In genomic region chr17:81039854-81040758, GRCh38 we compare ENCODE assay signal across 9 cellular contexts. TPM values are rescaled to one million over a fixed set of nuclear protein-coding genes. Genes with fewer than 3 reads are reported as not detected.
DNase-seq lines count a peak whose midpoint lies in the region; ATAC-seq, FAIRE-seq and TF ChIP-seq lines count a peak whose summit lies in the region.
"Had no signal": no experiment of that assay in that cellular context is flagged by ENCODE, and none has a peak within 500 bp of the region (broad histone marks: within the 10 kb centered on the region; RNA-seq: fewer than 3 reads in every experiment).

No MANE protein-coding gene starts in this region.

- no peak for TF ChIP-seq EP300 in HepG2 (IDR thresholded peaks at IDR 0.05; ENCODE audit: low read depth in 2 of 2, low read length in 2 of 2)
- no peak for TF ChIP-seq EP300 in HepG2 (CRISPR knock-in tag; IDR thresholded peaks at IDR 0.05; ENCODE audit: borderline replicate concordance)

- TF ChIP-seq POLR2A in HepG2 (IDR thresholded peaks at IDR 0.05; ENCODE audit: insufficient read depth in 1 of 2, low read depth in 2 of 2, low read length in 2 of 2), result no peak
- no peak for TF ChIP-seq POLR2A in right lobe of liver (IDR thresholded peaks at IDR 0.05)
- no peak for TF ChIP-seq POLR2A in vagina (IDR thresholded peaks at IDR 0.05)

- in situ Hi-C loops in HepG2 (cut with HindIII; ENCODE audit: extremely low pct_ligation_motif_present, low pct_unique_long_range_greater_than_20kb), result loop anchor here (5.0 kb wide), 1 partner anchor 42 kb away; no protein-coding TSS in a partner anchor

- H3K27ac ChIP-seq in HepG2 (ENCODE audit: extremely low read length, insufficient read depth, low read length) (no peak overlapping the region), right lobe of liver (no peak overlapping the region), WERI-Rb-1 (peak overlapping the region; percentile 0; the same call in 1 of the 2 replicates), keratinocyte (ENCODE audit: control insufficient read depth, insufficient read depth, low read length) (peak overlapping the region; percentile 72), vagina (peak overlapping the region; percentile 23)
- H3K27ac ChIP-seq: neutrophil had no signal

- peaks cover 7% of the 10 kb centered on the region for H3K4me1 Mint-ChIP-seq in activated CD8-positive, alpha-beta T cell treated with anti-CD3 and anti-CD28 coated beads, Interleukin-2, amount 10 ng/mL, durations not matched to agents 7 days and 5 days (ENCODE audit: low read depth)

- TF ChIP-seq RAD21 in HepG2 (CRISPR knock-in tag; IDR thresholded peaks at IDR 0.05), result no peak

- FAIRE-seq in HepG2 (lab: Jason Lieb, UNC) (no peak), keratinocyte (lab: Jason Lieb, UNC) (peak; percentile 87)

- H3K79me2 ChIP-seq in HepG2 (ENCODE audit: insufficient read depth, low read length) (peaks cover 79% of the 10 kb centered on the region), keratinocyte (ENCODE audit: control insufficient read depth, insufficient read depth, low read length) (peaks cover 100% of the 10 kb centered on the region)

- no TSS peak for BruUV-seq in HepG2 (replicated peaks; lab: Mats Ljungman, UMichigan)

- H3K4me3 Mint-ChIP-seq in activated CD8-positive, alpha-beta T cell treated with anti-CD3 and anti-CD28 coated beads, Interleukin-2, amount 10 ng/mL, durations not matched to agents 7 days and 5 days, result no peak overlapping the region

- H3K4me3 ChIP-seq in HepG2 (replicated peaks in 1 of 3; ENCODE audit: insufficient read depth in 1 of 3, low read depth in 2 of 3, low read length in 3 of 3), result no peak overlapping the region; a peak in 1 of 6 replicates
- no peak overlapping the region for H3K4me3 ChIP-seq in right lobe of liver
- no peak overlapping the region for H3K4me3 ChIP-seq in WERI-Rb-1 (ENCODE audit: low read depth, low read length)
- peak overlapping the region; percentile 7 to 83 (median 32) for H3K4me3 ChIP-seq in keratinocyte (ENCODE audit: control insufficient read depth in 2 of 3, extremely low read depth in 1 of 3, insufficient read depth in 2 of 3, low read depth in 1 of 3, low read length in 3 of 3)
- H3K4me3 ChIP-seq in vagina, result peak overlapping the region in 1 of 2 donors; percentile 23

- H3K4me1 ChIP-seq in HepG2 (ENCODE audit: insufficient read depth, low read length), result peaks cover 91% of the 10 kb centered on the region
- peaks cover 0 to 75% (median 34%) of the 10 kb centered on the region in 4 donors for H3K4me1 ChIP-seq in right lobe of liver
- peaks cover 86% of the 10 kb centered on the region for H3K4me1 ChIP-seq in keratinocyte (ENCODE audit: control insufficient read depth, extremely low read depth, insufficient read depth, low read length)
- peaks cover 87% of the 10 kb centered on the region for H3K4me1 ChIP-seq in vagina

- H4K20me1 ChIP-seq in HepG2 (ENCODE audit: insufficient read depth, low read length), result peaks cover 46% of the 10 kb centered on the region
- peaks cover 47% of the 10 kb centered on the region for H4K20me1 ChIP-seq in keratinocyte (ENCODE audit: control insufficient read depth, extremely low read depth, insufficient read depth, low read length)

- no peak overlapping the region for H3K9ac ChIP-seq in HepG2 (ENCODE audit: insufficient read depth, low read depth, low read length)
- peak overlapping the region; percentile 89 for H3K9ac ChIP-seq in keratinocyte (ENCODE audit: control insufficient read depth, extremely low read depth, insufficient read depth, low read length)

- no peak overlapping the region for H3K27ac Mint-ChIP-seq in activated CD8-positive, alpha-beta T cell treated with anti-CD3 and anti-CD28 coated beads, Interleukin-2, amount 10 ng/mL, durations not matched to agents 7 days and 5 days

- H3K36me3 ChIP-seq in HepG2 (replicated peaks in 1 of 2; ENCODE audit: control insufficient read depth in 1 of 2, insufficient read depth in 2 of 2, low read length in 2 of 2) (peaks cover 0 to 4% of the 10 kb centered on the region in 2 experiments; a peak in 3 of 5 replicates), right lobe of liver (no peaks in the 10 kb centered on the region), WERI-Rb-1 (peaks cover 67% of the 10 kb centered on the region), keratinocyte (ENCODE audit: control insufficient read depth in 2 of 2, extremely low read depth in 1 of 2, insufficient read depth in 2 of 2, low read length in 2 of 2) (peaks cover 14 to 32% of the 10 kb centered on the region in 2 experiments), vagina (no peaks in the 10 kb centered on the region)
- H3K36me3 ChIP-seq: neutrophil had no signal

- H2AFZ ChIP-seq in HepG2 (ENCODE audit: low read length) (no peak overlapping the region), keratinocyte (ENCODE audit: control insufficient read depth, low read length) (no peak overlapping the region)

- H3K4me2 ChIP-seq in HepG2 (ENCODE audit: low read depth, low read length), result 0 out of 2 replicates have a peak overlapping the region, but pooled peaks have one; percentile 2
- H3K4me2 ChIP-seq in keratinocyte (ENCODE audit: control insufficient read depth, extremely low read depth, insufficient read depth, low read depth, low read length), result peak overlapping the region; percentile 99

- H3K9me3 ChIP-seq in HepG2 (ENCODE audit: low read length) (no peaks in the 10 kb centered on the region), right lobe of liver (no peaks in the 10 kb centered on the region), WERI-Rb-1 (ENCODE audit: severe bottlenecking) (no peaks in the 10 kb centered on the region), keratinocyte (ENCODE audit: control insufficient read depth, low read depth, low read length) (no peaks in the 10 kb centered on the region), vagina (no peaks in the 10 kb centered on the region)
- H3K9me3 ChIP-seq: neutrophil had no signal

- peaks cover 19% of the 10 kb centered on the region for H3K27me3 Mint-ChIP-seq in activated CD8-positive, alpha-beta T cell treated with anti-CD3 and anti-CD28 coated beads, Interleukin-2, amount 10 ng/mL, durations not matched to agents 7 days and 5 days (ENCODE audit: low read depth)

- dilution Hi-C loops in keratinocyte (cut with MboI; ENCODE audit: extremely low pct_ligation_motif_present, low sequenced_read_pairs), result no loop called here

- POLR2A ChIA-PET in HepG2 (lab: Yijun Ruan, JAX), result no interaction called here
- POLR2A ChIA-PET in activated CD8-positive, alpha-beta T cell treated with anti-CD3 and anti-CD28 coated beads, Interleukin-2, amount 10 ng/mL, durations not matched to agents 7 days and 5 days (lab: Charles Lee), result interaction anchor here (0.9 kb wide), 1 partner anchor 22 kb away, joined by 3 read pairs; no protein-coding TSS in a partner anchor

- ATAC-seq in HepG2, result no peak
- ATAC-seq in right lobe of liver, result no peak
- ATAC-seq in activated CD8-positive, alpha-beta T cell treated with anti-CD3 and anti-CD28 coated beads, Interleukin-2, amount 10 ng/mL, durations not matched to agents 7 days and 5 days, result no peak
- ATAC-seq in Right ventricle myocardium inferior, result no peak

- WGBS in HepG2 (ENCODE audit: low lambda C conversion rate), result 86% methylated on average over 25 of the region's 28 CpGs
- WGBS in right lobe of liver (ENCODE audit: insufficient coverage, low coverage, low lambda C conversion rate, missing lambda C conversion rate), result 76% methylated on average over 9 of the region's 28 CpGs

- no peaks in the 10 kb centered on the region for H3K36me3 Mint-ChIP-seq in activated CD8-positive, alpha-beta T cell treated with anti-CD3 and anti-CD28 coated beads, Interleukin-2, amount 10 ng/mL, durations not matched to agents 7 days and 5 days (ENCODE audit: low read depth)

- H3K27me3 ChIP-seq in HepG2 (ENCODE audit: control insufficient read depth in 1 of 2, insufficient read depth in 2 of 2, low read length in 2 of 2), result no peaks in the 10 kb centered on the region; a peak in 1 of 5 replicates
- H3K27me3 ChIP-seq in right lobe of liver, result no peaks in the 10 kb centered on the region
- no peaks in the 10 kb centered on the region for H3K27me3 ChIP-seq in WERI-Rb-1 (ENCODE audit: insufficient read depth, low read depth, severe bottlenecking)
- H3K27me3 ChIP-seq in keratinocyte (ENCODE audit: control insufficient read depth, extremely low read depth, insufficient read depth, low read length), result no peaks in the 10 kb centered on the region
- no peaks in the 10 kb centered on the region for H3K27me3 ChIP-seq in vagina

- DNase-seq in HepG2 (ENCODE audit: low spot score) (no peak), right lobe of liver (no peak), WERI-Rb-1 (no peak), keratinocyte (ENCODE audit: low read depth, low spot score) (no peak), vagina (ENCODE audit: extremely low spot score in 2 of 2) (no peak), GM20000 (ENCODE audit: low spot score) (no peak), Right ventricle myocardium inferior (ENCODE audit: missing footprints) (no peak)
- no peak for DNase-seq in activated CD8-positive, alpha-beta T cell treated with anti-CD3 and anti-CD28 coated beads, Interleukin-2, amount 10 ng/mL, durations not matched to agents 7 days and 5 days

- CTCF ChIA-PET in HepG2 (lab: Yijun Ruan, JAX; ENCODE audit: low intra/inter-chr PET ratio, low total read pairs), result interaction anchor here (0.9 to 1.8 kb wide), 2 partner anchors 58 to 61 kb away, joined by 3 to 8 read pairs; no protein-coding TSS in a partner anchor
- CTCF ChIA-PET in activated CD8-positive, alpha-beta T cell treated with anti-CD3 and anti-CD28 coated beads, Interleukin-2, amount 10 ng/mL, durations not matched to agents 7 days and 5 days (lab: Charles Lee), result interaction anchor here (0.7 kb wide), 1 partner anchor 9 kb away, joined by 3 read pairs; no protein-coding TSS in a partner anchor

- intact Hi-C loops in HepG2 (cut with micrococcal nuclease; ENCODE audit: unreplicated experiment), result loop anchor here (5.0 kb wide), 1 partner anchor 48 kb away; the partner anchor contains the start of gene CHMP6
- intact Hi-C loops in right lobe of liver (cut with DNase I), result no loop called here
- intact Hi-C loops in vagina (cut with DNase I), result no loop called here
- intact Hi-C loops in Right ventricle myocardium inferior (cut with DNase I), result no loop called here

- no peaks in the 10 kb centered on the region for H3K9me3 Mint-ChIP-seq in activated CD8-positive, alpha-beta T cell treated with anti-CD3 and anti-CD28 coated beads, Interleukin-2, amount 10 ng/mL, durations not matched to agents 7 days and 5 days (ENCODE audit: insufficient read depth)

- TF ChIP-seq CTCF in HepG2 (CRISPR knock-in tag; IDR thresholded peaks at IDR 0.05), result no peak
- TF ChIP-seq CTCF in right lobe of liver (IDR thresholded peaks at IDR 0.05), result no peak
- TF ChIP-seq CTCF in WERI-Rb-1 (IDR thresholded peaks at IDR 0.05; ENCODE audit: low read depth, low read length), result no peak
- no peak for TF ChIP-seq CTCF in keratinocyte (optimal IDR thresholded peaks at IDR 0.05 in 1 of 3, IDR thresholded peaks at IDR 0.05 in 1 of 3, conservative IDR thresholded peaks at IDR 0.05 in 1 of 3; ENCODE audit: extremely low read depth in 1 of 3, insufficient read depth in 2 of 3, low read length in 3 of 3)
- TF ChIP-seq CTCF in vagina (IDR thresholded peaks at IDR 0.05), result no peak
- no peak for TF ChIP-seq CTCF in GM20000 (IDR thresholded peaks at IDR 0.05; ENCODE audit: extremely low read depth, missing control alignments)

- peaks cover 12% of the 10 kb centered on the region for H3K9me1 ChIP-seq in keratinocyte (ENCODE audit: control insufficient read depth, extremely low read depth, insufficient read depth, low read length)

RNA-seq across cellular contexts. Expression of gene BAIAP2, which starts 5.2 kb away (rescaled TPM):
- total RNA-seq in HepG2 (2016; rRNA removed; fragmentation: Illumina TruSeq; extraction: Trizol) (16.3 and 22.5 TPM in 2 replicates), right lobe of liver (100 to 1,000 TPM in 1 of 6 experiments, 10 to 100 TPM in 5; 46.6 to 139 (median 63.3) TPM), vagina (113 TPM), Right ventricle myocardium inferior (32.1 TPM)
- total RNA-seq in HepG2 (2016; cell fraction: cytosol; rRNA removed; fragmentation: Illumina TruSeq; extraction: Trizol; ENCODE audit: low read depth), result 8.5 and 9.9 TPM in 2 replicates
- 15.1 and 19.9 TPM in 2 replicates for total RNA-seq in HepG2 (2016; cell fraction: insoluble cytoplasmic fraction; rRNA removed; fragmentation: Illumina TruSeq; extraction: Trizol)
- total RNA-seq in HepG2 (2016; cell fraction: membrane; rRNA removed; fragmentation: Illumina TruSeq; extraction: Trizol), result 11.6 and 11.8 TPM in 2 replicates
- 15.9 and 21.1 TPM in 2 replicates for total RNA-seq in HepG2 (2016; cell fraction: nucleus; rRNA removed; fragmentation: Illumina TruSeq; extraction: Trizol)
- polyA plus RNA-seq in HepG2 (2011; rRNA removed) (24.0 and 29.8 TPM in 2 replicates), keratinocyte (48.9 to 74.4 TPM (median 56.7 TPM) in 3 replicates)
- polyA plus RNA-seq in HepG2 (2011; cell fraction: cytosol; rRNA removed), result 14.8 and 22.5 TPM in 2 replicates
- polyA plus RNA-seq in HepG2 (2011; cell fraction: nucleus; rRNA removed), result 101 and 122 TPM in 2 replicates
- 34.4 and 34.9 TPM in 2 replicates for polyA plus RNA-seq in HepG2 (2012)
- polyA plus RNA-seq in HepG2 (2016; cell fraction: cytosol; fragmentation: Illumina TruSeq; extraction: Trizol; ENCODE audit: low read depth), result 3.9 and 4.4 TPM in 2 replicates
- 14.7 and 22.4 TPM in 2 replicates for polyA plus RNA-seq in HepG2 (2016; cell fraction: insoluble cytoplasmic fraction; fragmentation: Illumina TruSeq; extraction: Trizol; ENCODE audit: low read depth)
- 6.8 and 8.2 TPM in 2 replicates for polyA plus RNA-seq in HepG2 (2016; cell fraction: membrane; fragmentation: Illumina TruSeq; extraction: Trizol; ENCODE audit: low read depth)
- 38.9 and 40.0 TPM in 2 replicates for polyA plus RNA-seq in HepG2 (2016; cell fraction: nucleus; fragmentation: Illumina TruSeq; extraction: Trizol; ENCODE audit: insufficient read depth, low read depth)
- polyA minus RNA-seq in HepG2 (2011; rRNA and poly(A)+ RNA removed; ENCODE audit: low replicate concordance), result 6.9 and 34.6 TPM in 2 replicates
- 19.5 and 20.5 TPM in 2 replicates for polyA minus RNA-seq in HepG2 (2011; cell fraction: cytosol; rRNA and poly(A)+ RNA removed)
- polyA minus RNA-seq in HepG2 (2011; cell fraction: nucleus; rRNA and poly(A)+ RNA removed), result 51.2 and 56.7 TPM in 2 replicates
- polyA plus RNA-seq in keratinocyte (2011; ENCODE audit: low read depth), result 102 TPM
- polyA plus RNA-seq in keratinocyte (2011; cell fraction: cytosol; rRNA removed), result 30.3 and 63.1 TPM in 2 replicates
- 87.9 and 109 TPM in 2 replicates for polyA plus RNA-seq in keratinocyte (2011; cell fraction: nucleus; rRNA removed)
- polyA plus RNA-seq in keratinocyte (2012; ENCODE audit: low replicate concordance), result 66.3 and 124 TPM in 2 replicates
- polyA minus RNA-seq in keratinocyte, result 44.6 to 102 TPM (median 54.9 TPM) in 3 replicates
- 94.8 TPM for polyA minus RNA-seq in keratinocyte (2011; cell fraction: cytosol; rRNA and poly(A)+ RNA removed)
- 66.4 and 99.6 TPM in 2 replicates for polyA minus RNA-seq in keratinocyte (2011; cell fraction: nucleus; rRNA and poly(A)+ RNA removed)
- total RNA-seq in activated CD8-positive, alpha-beta T cell treated with anti-CD3 and anti-CD28 coated beads, Interleukin-2, amount 10 ng/mL, durations not matched to agents 7 days and 5 days, result 1 to 10 TPM; 5.0 to 5.8 TPM

RNA-seq across cellular contexts. Expression of gene CHMP6, which starts 48.5 kb away (rescaled TPM):
- 24.2 and 24.6 TPM in 2 replicates for total RNA-seq in HepG2 (2016; rRNA removed; fragmentation: Illumina TruSeq; extraction: Trizol)
- 5.9 and 6.6 TPM in 2 replicates for total RNA-seq in HepG2 (2016; cell fraction: cytosol; rRNA removed; fragmentation: Illumina TruSeq; extraction: Trizol; ENCODE audit: low read depth)
- total RNA-seq in HepG2 (2016; cell fraction: insoluble cytoplasmic fraction; rRNA removed; fragmentation: Illumina TruSeq; extraction: Trizol), result 24.5 and 25.5 TPM in 2 replicates
- 14.7 and 15.5 TPM in 2 replicates for total RNA-seq in HepG2 (2016; cell fraction: membrane; rRNA removed; fragmentation: Illumina TruSeq; extraction: Trizol)
- 12.8 and 13.9 TPM in 2 replicates for total RNA-seq in HepG2 (2016; cell fraction: nucleus; rRNA removed; fragmentation: Illumina TruSeq; extraction: Trizol)
- polyA plus RNA-seq in HepG2 (2011; rRNA removed), result 11.1 and 17.7 TPM in 2 replicates
- 14.2 and 21.6 TPM in 2 replicates for polyA plus RNA-seq in HepG2 (2011; cell fraction: cytosol; rRNA removed)
- 31.7 and 32.3 TPM in 2 replicates for polyA plus RNA-seq in HepG2 (2011; cell fraction: nucleus; rRNA removed)
- polyA plus RNA-seq in HepG2 (2012), result 10.1 and 14.6 TPM in 2 replicates
- polyA plus RNA-seq in HepG2 (2016; cell fraction: cytosol; fragmentation: Illumina TruSeq; extraction: Trizol; ENCODE audit: low read depth), result 8.4 and 9.7 TPM in 2 replicates
- 42.4 and 45.1 TPM in 2 replicates for polyA plus RNA-seq in HepG2 (2016; cell fraction: insoluble cytoplasmic fraction; fragmentation: Illumina TruSeq; extraction: Trizol; ENCODE audit: low read depth)
- polyA plus RNA-seq in HepG2 (2016; cell fraction: membrane; fragmentation: Illumina TruSeq; extraction: Trizol; ENCODE audit: low read depth), result 14.8 and 17.6 TPM in 2 replicates
- polyA plus RNA-seq in HepG2 (2016; cell fraction: nucleus; fragmentation: Illumina TruSeq; extraction: Trizol; ENCODE audit: insufficient read depth, low read depth), result 34.7 and 37.8 TPM in 2 replicates
- 6.7 and 18.8 TPM in 2 replicates for polyA minus RNA-seq in HepG2 (2011; rRNA and poly(A)+ RNA removed; ENCODE audit: low replicate concordance)
- polyA minus RNA-seq in HepG2 (2011; cell fraction: cytosol; rRNA and poly(A)+ RNA removed), result 8.2 and 11.1 TPM in 2 replicates
- 20.0 and 22.4 TPM in 2 replicates for polyA minus RNA-seq in HepG2 (2011; cell fraction: nucleus; rRNA and poly(A)+ RNA removed)
- total RNA-seq in right lobe of liver, result 10 to 100 TPM; 13.4 to 27.8 (median 15.6) TPM
- polyA plus RNA-seq in keratinocyte, result 14.5 to 26.7 TPM (median 20.9 TPM) in 3 replicates
- 18.9 TPM for polyA plus RNA-seq in keratinocyte (2011; ENCODE audit: low read depth)
- polyA plus RNA-seq in keratinocyte (2011; cell fraction: cytosol; rRNA removed), result 12.8 and 20.2 TPM in 2 replicates
- polyA plus RNA-seq in keratinocyte (2011; cell fraction: nucleus; rRNA removed), result 12.8 and 15.0 TPM in 2 replicates
- 5.6 and 22.8 TPM in 2 replicates for polyA plus RNA-seq in keratinocyte (2012; ENCODE audit: low replicate concordance)
- polyA minus RNA-seq in keratinocyte, result 7.6 to 13.2 TPM (median 10.2 TPM) in 3 replicates
- 19.2 TPM for polyA minus RNA-seq in keratinocyte (2011; cell fraction: cytosol; rRNA and poly(A)+ RNA removed)
- polyA minus RNA-seq in keratinocyte (2011; cell fraction: nucleus; rRNA and poly(A)+ RNA removed), result 8.2 and 9.0 TPM in 2 replicates
- 31.7 TPM for total RNA-seq in vagina
- 10 to 100 TPM; 32.4 to 35.5 TPM for total RNA-seq in activated CD8-positive, alpha-beta T cell treated with anti-CD3 and anti-CD28 coated beads, Interleukin-2, amount 10 ng/mL, durations not matched to agents 7 days and 5 days
- total RNA-seq in Right ventricle myocardium inferior, result 19.0 TPM

Comparison
In these comparisons a context has a peak if more than half of its experiments do, and no peak if none do; other contexts are left out.
1. H3K27ac ChIP-seq: peak in WERI-Rb-1 (single experiment), keratinocyte (single experiment) and vagina (single experiment); none in HepG2 (single experiment) and right lobe of liver (0 of 3).
2. H3K4me3 ChIP-seq: peak in keratinocyte (3 of 3); none in HepG2 (0 of 3), right lobe of liver (0 of 3) and WERI-Rb-1 (single experiment).